8 cellular contexts compared by ENCODE assay signal in genomic region chr15:85854345-85855097, GRCh38.
DNase-seq lines count a peak whose midpoint lies in the region; ATAC-seq and TF ChIP-seq lines count a peak whose summit lies in the region.

No MANE protein-coding gene starts in this region.

- in situ Hi-C loops in T47D (cut with HindIII; ENCODE audit: low pct_unique_long_range_greater_than_20kb, low sequenced_read_pairs), result no loop called here

- H3K4me2 ChIP-seq in DOHH2 (ENCODE audit: low read length) (no peak overlapping the region), SU-DHL-6 (ENCODE audit: low read depth, low read length, poor library complexity, severe bottlenecking) (no peak overlapping the region)

- DNase-seq in LNCaP clone FGC (ENCODE audit: low read depth) (peak; percentile 58), T47D (ENCODE audit: low read depth in 1 of 2, low spot score in 1 of 2) (peak; percentile 50 to 78), iPS-NIHi7 (ENCODE audit: extremely low spot score) (peak; percentile 75), NCI-H1048 (lab: John Stamatoyannopoulos, UW) (no peak)
- peak; percentile 23 to 24 for DNase-seq in stimulated activated CD4-positive, alpha-beta T cell treated with anti-CD3 and anti-CD28 coated beads, Interleukin-15, amount 100 ng/mL, for 48 hours (ENCODE audit: low read depth in 2 of 2)

- H2AFZ ChIP-seq in SU-DHL-6 (ENCODE audit: low read depth, low read length, severe bottlenecking), result no peak overlapping the region

- peaks cover 8% of the 10 kb centered on the region; the same call in 1 of the 2 replicates for H3K27me3 ChIP-seq in DOHH2 (ENCODE audit: control insufficient read depth, low read length)
- no peaks in the 10 kb centered on the region for H3K27me3 ChIP-seq in SU-DHL-6 (ENCODE audit: low read length)

- H3K27ac ChIP-seq in DOHH2 (ENCODE audit: low read depth, low read length) (no peak overlapping the region), SU-DHL-6 (ENCODE audit: low read depth, low read length) (no peak overlapping the region)

- no peak overlapping the region for H3K4me3 ChIP-seq in DOHH2 (ENCODE audit: low read length)
- H3K4me3 ChIP-seq in LNCaP clone FGC (ENCODE audit: low read depth, low read length), result peak overlapping the region; percentile 18; the same call in 1 of the 2 replicates
- no peak overlapping the region for H3K4me3 ChIP-seq in SU-DHL-6 (ENCODE audit: insufficient read depth, low read length, poor library complexity, severe bottlenecking)

- no peaks in the 10 kb centered on the region for H3F3A ChIP-seq in DOHH2 (ENCODE audit: control insufficient read depth, insufficient read depth)
- H3F3A ChIP-seq in SU-DHL-6 (ENCODE audit: insufficient read depth), result no peaks in the 10 kb centered on the region

- H3K9me3 ChIP-seq in DOHH2 (ENCODE audit: control insufficient read depth, insufficient read depth, low read length) (no peaks in the 10 kb centered on the region), SU-DHL-6 (ENCODE audit: insufficient read depth, low read length) (no peaks in the 10 kb centered on the region)

- H3K36me3 ChIP-seq in DOHH2 (ENCODE audit: control insufficient read depth, low read length) (no peaks in the 10 kb centered on the region), SU-DHL-6 (ENCODE audit: low read length) (no peaks in the 10 kb centered on the region)

- no peaks in the 10 kb centered on the region for H3K79me2 ChIP-seq in DOHH2 (ENCODE audit: control insufficient read depth, low read length)
- no peaks in the 10 kb centered on the region for H3K79me2 ChIP-seq in SU-DHL-6 (ENCODE audit: insufficient read depth, low read length)

- no peaks in the 10 kb centered on the region for H4K20me1 ChIP-seq in DOHH2 (ENCODE audit: control insufficient read depth, insufficient read depth, low read depth, low read length)
- H4K20me1 ChIP-seq in SU-DHL-6 (ENCODE audit: low read depth, low read length), result no peaks in the 10 kb centered on the region

- no peak overlapping the region for H3K9ac ChIP-seq in SU-DHL-6 (ENCODE audit: low read length)

- ATAC-seq in GM21367 (IDR thresholded peaks at IDR 0.05; ENCODE audit: unreplicated experiment), result peak; percentile 61

- TF ChIP-seq CTCF in DOHH2 (IDR thresholded peaks at IDR 0.05; ENCODE audit: low read depth, low read length, poor library complexity, severe bottlenecking) (peak; percentile 77), LNCaP clone FGC (IDR thresholded peaks at IDR 0.05; ENCODE audit: control insufficient read depth, extremely low read depth, insufficient read depth) (peak; percentile 81), SU-DHL-6 (IDR thresholded peaks at IDR 0.05; ENCODE audit: insufficient read depth, low read length, poor library complexity, severe bottlenecking) (peak; percentile 73)

- H3K4me1 ChIP-seq in DOHH2 (ENCODE audit: control insufficient read depth, low read length), result no peaks in the 10 kb centered on the region

- H3K9me2 ChIP-seq in DOHH2 (replicated peaks; ENCODE audit: control insufficient read depth, low read length) (no peaks in the 10 kb centered on the region), SU-DHL-6 (replicated peaks; ENCODE audit: insufficient read depth, low read length) (no peaks in the 10 kb centered on the region)
